1 cellular context compared by ENCODE assay signal in genomic region chr2:28894470-28895188, GRCh38.
A peak's percentile ranks its signal among the peaks of the same experiment; 100 is the strongest.
TF ChIP-seq lines count a peak whose summit lies in the region.

WDR43 (plus strand) TSS chr2:28894667; CDS start chr2:28894699, 32 bp downstream.

TF ChIP-seq in GM12878, 131 proteins besides CTCF, POLR2A, EP300 and RAD21 (continued from another document and continues in another):
- TF ChIP-seq NKRF (conservative IDR thresholded peaks at IDR 0.05) = peak; percentile 91
- no peak for TF ChIP-seq E2F8 (IDR thresholded peaks at IDR 0.05; ENCODE audit: low read depth, partially characterized antibody)
- no peak for TF ChIP-seq KAT2A (conservative IDR thresholded peaks at IDR 0.05; ENCODE audit: control insufficient read depth, low read depth, low read length)
- no peak for TF ChIP-seq ETV6 (conservative IDR thresholded peaks at IDR 0.05 in 1 of 2, IDR thresholded peaks at IDR 0.05 in 1 of 2; ENCODE audit: borderline replicate concordance in 1 of 2, low read depth in 1 of 2)
- TF ChIP-seq CEBPB (IDR thresholded peaks at IDR 0.05; ENCODE audit: borderline replicate concordance in 1 of 2, low read depth in 2 of 2, low read length in 2 of 2) = no peak
- no peak for TF ChIP-seq TCF7 (IDR thresholded peaks at IDR 0.05; ENCODE audit: borderline replicate concordance)
- no peak for TF ChIP-seq BCL3 (IDR thresholded peaks at IDR 0.05; ENCODE audit: borderline replicate concordance, insufficient read depth, low read depth, low read length, poor library complexity, severe bottlenecking)
- no peak for TF ChIP-seq ZBED1 (IDR thresholded peaks at IDR 0.05; ENCODE audit: borderline replicate concordance)
- no peak for TF ChIP-seq RCOR1 (conservative IDR thresholded peaks at IDR 0.05; ENCODE audit: low read depth, low read length)
- no peak for TF ChIP-seq CBX5 (IDR thresholded peaks at IDR 0.05; ENCODE audit: low read depth)
- peak; percentile 75 for TF ChIP-seq HCFC1 (IDR thresholded peaks at IDR 0.05; ENCODE audit: low read length)
- TF ChIP-seq BMI1 (IDR thresholded peaks at IDR 0.05; ENCODE audit: borderline replicate concordance) = no peak
- TF ChIP-seq POLR2AphosphoS5 (IDR thresholded peaks at IDR 0.05; ENCODE audit: low read length) = peak; percentile 85
- no peak for TF ChIP-seq STAT3 (IDR thresholded peaks at IDR 0.05; ENCODE audit: low read depth, low read length)
- 0 out of 2 replicates have a peak, but pooled peaks have one; percentile 21 for TF ChIP-seq SIN3A (IDR thresholded peaks at IDR 0.05; ENCODE audit: low read depth, low read length)
- TF ChIP-seq TARDBP (IDR thresholded peaks at IDR 0.05; ENCODE audit: borderline replicate concordance) = 0 out of 2 replicates have a peak, but pooled peaks have one; percentile 6
- TF ChIP-seq E2F4 (IDR thresholded peaks at IDR 0.05; ENCODE audit: low read depth, low read length) = no peak
- peak; percentile 46; the same call in 1 of the 2 replicates for TF ChIP-seq PML (IDR thresholded peaks at IDR 0.05; ENCODE audit: low read length)
- TF ChIP-seq KLF5 (IDR thresholded peaks at IDR 0.05; ENCODE audit: partially characterized antibody) = peak; percentile 76
- no peak for TF ChIP-seq RELA (IDR thresholded peaks at IDR 0.05; ENCODE audit: borderline replicate concordance, partially characterized antibody)
- peak in 1 of 2 experiments; percentile 49; a peak in 1 of 4 replicates for TF ChIP-seq SRF (IDR thresholded peaks at IDR 0.05; ENCODE audit: low read depth in 2 of 2, low read length in 2 of 2)
- TF ChIP-seq ESRRA (IDR thresholded peaks at IDR 0.05; ENCODE audit: low read length) = no peak
- TF ChIP-seq RB1 (IDR thresholded peaks at IDR 0.05; ENCODE audit: borderline replicate concordance) = peak; percentile 43; the same call in 1 of the 2 replicates
- no peak for TF ChIP-seq RBBP5 (conservative IDR thresholded peaks at IDR 0.05)
- TF ChIP-seq ZNF384 (IDR thresholded peaks at IDR 0.05; ENCODE audit: borderline replicate concordance, low read depth, low read length) = peak; percentile 97
- peak; percentile 95 for TF ChIP-seq TAF1 (IDR thresholded peaks at IDR 0.05; ENCODE audit: borderline replicate concordance, low read depth, low read length)
- no peak for TF ChIP-seq NR2C2 (IDR thresholded peaks at IDR 0.05; ENCODE audit: borderline replicate concordance, control insufficient read depth, insufficient read length, low read depth)
- TF ChIP-seq HDGF (IDR thresholded peaks at IDR 0.05) = no peak; the same call in 1 of the 2 replicates
- no peak for TF ChIP-seq IRF5 (IDR thresholded peaks at IDR 0.05; ENCODE audit: borderline replicate concordance)
- TF ChIP-seq ZNF207 (IDR thresholded peaks at IDR 0.05; ENCODE audit: borderline replicate concordance) = peak; percentile 36; the same call in 1 of the 2 replicates
- no peak for TF ChIP-seq HDAC2 (IDR thresholded peaks at IDR 0.05)
- 0 out of 2 replicates have a peak, but pooled peaks have one; percentile 0 for TF ChIP-seq NBN (IDR thresholded peaks at IDR 0.05)
- no peak for TF ChIP-seq MTA3 (IDR thresholded peaks at IDR 0.05; ENCODE audit: borderline replicate concordance, low read length)
- peak; percentile 53; the same call in 1 of the 2 replicates for TF ChIP-seq BACH1 (IDR thresholded peaks at IDR 0.05; ENCODE audit: borderline replicate concordance)
- peak; percentile 53 for TF ChIP-seq NR2F1 (conservative IDR thresholded peaks at IDR 0.05)
- TF ChIP-seq BRCA1 (IDR thresholded peaks at IDR 0.05; ENCODE audit: low read depth, low read length) = no peak
- no peak for TF ChIP-seq KDM1A (IDR thresholded peaks at IDR 0.05; ENCODE audit: borderline replicate concordance)
- no peak for TF ChIP-seq SREBF1 (IDR thresholded peaks at IDR 0.05; ENCODE audit: low read length)
- no peak for TF ChIP-seq BCL11A (IDR thresholded peaks at IDR 0.05; ENCODE audit: low read depth, low read length)
- TF ChIP-seq SMARCA5 (IDR thresholded peaks at IDR 0.05) = no peak
- no peak for TF ChIP-seq IKZF2 (IDR thresholded peaks at IDR 0.05)
- TF ChIP-seq ATF2 (IDR thresholded peaks at IDR 0.05; ENCODE audit: low read length) = no peak
- TF ChIP-seq SP1 (IDR thresholded peaks at IDR 0.05; ENCODE audit: low read depth, low read length) = peak; percentile 89
- no peak for TF ChIP-seq MLLT1 (IDR thresholded peaks at IDR 0.05)
- TF ChIP-seq SMAD5 (IDR thresholded peaks at IDR 0.05; ENCODE audit: low read depth) = peak; percentile 89
- no peak for TF ChIP-seq PAX8 (IDR thresholded peaks at IDR 0.05)
- no peak for TF ChIP-seq NFXL1 (IDR thresholded peaks at IDR 0.05; ENCODE audit: borderline replicate concordance)
- no peak for TF ChIP-seq ZSCAN29 (IDR thresholded peaks at IDR 0.05)
- no peak for TF ChIP-seq CUX1 (IDR thresholded peaks at IDR 0.05; ENCODE audit: insufficient replicate concordance, low read depth, low read length)
- TF ChIP-seq PKNOX1 (IDR thresholded peaks at IDR 0.05) = no peak
